ENCODE assay signal across 1 cellular context in the genomic region with DNA sequence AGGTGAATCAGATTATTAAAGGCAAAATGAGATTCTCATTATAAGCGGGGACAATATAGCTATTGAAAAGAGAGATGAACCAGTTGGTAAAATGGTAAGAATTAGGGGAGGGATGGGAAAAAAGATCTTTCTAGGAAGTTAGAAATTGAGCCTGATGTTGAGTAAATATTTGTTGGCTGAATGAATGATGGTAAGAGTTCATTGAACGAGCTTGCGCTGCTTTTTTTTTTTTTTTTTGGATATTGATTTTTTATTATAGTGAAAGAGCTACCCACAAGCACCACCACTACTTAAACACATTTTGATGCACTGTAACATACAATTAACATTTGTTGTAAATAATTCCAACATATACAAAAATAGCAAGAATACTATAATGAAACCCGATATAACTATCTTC.
TF ChIP-seq lines count a peak whose summit lies in the region.

No MANE protein-coding gene starts in this region.

TF ChIP-seq in HCT116, 20 proteins besides CTCF, POLR2A, EP300 and RAD21 (continued from another document):
- TF ChIP-seq ZNF274 (IDR thresholded peaks at IDR 0.05; ENCODE audit: low read depth, low read length) (no peak), ATF3 (IDR thresholded peaks at IDR 0.05) (no peak), POLR2AphosphoS5 (IDR thresholded peaks at IDR 0.05; ENCODE audit: low read depth, low read length) (no peak), CEBPB (IDR thresholded peaks at IDR 0.05; ENCODE audit: low read depth) (no peak), TCF7L2 (IDR thresholded peaks at IDR 0.05; ENCODE audit: borderline replicate concordance, extremely low read depth, insufficient read depth, insufficient read length) (no peak), YY1 (IDR thresholded peaks at IDR 0.05; ENCODE audit: extremely low read depth, insufficient replicate concordance, low read depth, low read length) (no peak)
- TF ChIP-seq, protein P1, sequence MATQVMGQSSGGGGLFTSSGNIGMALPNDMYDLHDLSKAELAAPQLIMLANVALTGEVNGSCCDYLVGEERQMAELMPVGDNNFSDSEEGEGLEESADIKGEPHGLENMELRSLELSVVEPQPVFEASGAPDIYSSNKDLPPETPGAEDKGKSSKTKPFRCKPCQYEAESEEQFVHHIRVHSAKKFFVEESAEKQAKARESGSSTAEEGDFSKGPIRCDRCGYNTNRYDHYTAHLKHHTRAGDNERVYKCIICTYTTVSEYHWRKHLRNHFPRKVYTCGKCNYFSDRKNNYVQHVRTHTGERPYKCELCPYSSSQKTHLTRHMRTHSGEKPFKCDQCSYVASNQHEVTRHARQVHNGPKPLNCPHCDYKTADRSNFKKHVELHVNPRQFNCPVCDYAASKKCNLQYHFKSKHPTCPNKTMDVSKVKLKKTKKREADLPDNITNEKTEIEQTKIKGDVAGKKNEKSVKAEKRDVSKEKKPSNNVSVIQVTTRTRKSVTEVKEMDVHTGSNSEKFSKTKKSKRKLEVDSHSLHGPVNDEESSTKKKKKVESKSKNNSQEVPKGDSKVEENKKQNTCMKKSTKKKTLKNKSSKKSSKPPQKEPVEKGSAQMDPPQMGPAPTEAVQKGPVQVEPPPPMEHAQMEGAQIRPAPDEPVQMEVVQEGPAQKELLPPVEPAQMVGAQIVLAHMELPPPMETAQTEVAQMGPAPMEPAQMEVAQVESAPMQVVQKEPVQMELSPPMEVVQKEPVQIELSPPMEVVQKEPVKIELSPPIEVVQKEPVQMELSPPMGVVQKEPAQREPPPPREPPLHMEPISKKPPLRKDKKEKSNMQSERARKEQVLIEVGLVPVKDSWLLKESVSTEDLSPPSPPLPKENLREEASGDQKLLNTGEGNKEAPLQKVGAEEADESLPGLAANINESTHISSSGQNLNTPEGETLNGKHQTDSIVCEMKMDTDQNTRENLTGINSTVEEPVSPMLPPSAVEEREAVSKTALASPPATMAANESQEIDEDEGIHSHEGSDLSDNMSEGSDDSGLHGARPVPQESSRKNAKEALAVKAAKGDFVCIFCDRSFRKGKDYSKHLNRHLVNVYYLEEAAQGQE (IDR thresholded peaks at IDR 0.05; ENCODE audit: low read depth), result no peak
TF ChIP-seq in HCT116: peak in this region for 0.
